ENCODE assay signal across 8 cellular contexts in genomic region chr21:45820171-45821091, GRCh38.
DNase-seq lines count a peak whose midpoint lies in the region; ATAC-seq and TF ChIP-seq lines count a peak whose summit lies in the region.

No MANE protein-coding gene starts in this region.

- no peaks in the 10 kb centered on the region for H3K9me2 ChIP-seq in HCT116 (ENCODE audit: insufficient read depth)

- H3K4me1 ChIP-seq in HCT116 (ENCODE audit: control insufficient read depth in 1 of 2, insufficient read depth in 2 of 2, low read length in 2 of 2) = peaks cover 6 to 18% of the 10 kb centered on the region in 2 experiments; a peak in 3 of 4 replicates
- peaks cover 0 to 23% of the 10 kb centered on the region in 2 donors for H3K4me1 ChIP-seq in left lung

- RAD21 ChIA-PET in HCT116 (lab: Charles Lee; ENCODE audit: low non-redundant PET in 1 of 2, low total read pairs in 2 of 2, uncharacterized antibody in 2 of 2, unreplicated experiment in 2 of 2) = interaction anchor here (0.5 to 1.0 kb wide), 5 partner anchors 35 to 680 kb away, joined by 3 to 4 read pairs (median 3); no protein-coding TSS in a partner anchor

- CTCF ChIA-PET in HCT116 (lab: Charles Lee) = interaction anchor here (0.8 to 5.5 kb wide), 5 partner anchors 13 to 680 kb away, joined by 3 to 39 read pairs (median 3); partner anchors contain the start of gene POFUT2

- intact Hi-C loops in HCT116 (cut with micrococcal nuclease) (loop anchor here (1.0 to 10.0 kb wide), 3 partner anchors 264 to 680 kb away; no protein-coding TSS in a partner anchor), left lung (cut with DNase I) (loop anchor here in 1 of 2 donors (10.0 kb wide), 1 partner anchor 266 kb away; no protein-coding TSS in a partner anchor)

- no peak overlapping the region for H3K9ac ChIP-seq in HCT116 (ENCODE audit: low read length)

- H3K4me3 ChIP-seq in HCT116 (replicated peaks in 1 of 2; ENCODE audit: low read depth in 1 of 2, low read length in 2 of 2) (no peak overlapping the region), left lung (no peak overlapping the region)

- POLR2A ChIA-PET in HCT116 (lab: Charles Lee) = interaction anchor here (1.0 kb wide), 1 partner anchor 265 kb away, joined by 3 read pairs; no protein-coding TSS in a partner anchor

- H3K27ac ChIP-seq in HCT116 (ENCODE audit: low read depth, low read length) (no peak overlapping the region; the same call in 1 of the 2 replicates), left lung (no peak overlapping the region)

- 0 out of 2 replicates have a peak overlapping the region, but pooled peaks have one; percentile 34 for H3K4me2 ChIP-seq in HCT116 (ENCODE audit: low read length)

- H4K20me1 ChIP-seq in HCT116 (ENCODE audit: insufficient read depth) = no peaks in the 10 kb centered on the region

- TF ChIP-seq CTCF in HCT116 (IDR thresholded peaks at IDR 0.05 in 2 of 3, conservative IDR thresholded peaks at IDR 0.05 in 1 of 3; ENCODE audit: borderline replicate concordance in 1 of 3, insufficient read depth in 1 of 3, low read depth in 2 of 3, low read length in 2 of 3) = peak; percentile 82 to 85 (median 84)
- TF ChIP-seq CTCF in left lung (IDR thresholded peaks at IDR 0.05) = peak; percentile 76 to 82

- TF ChIP-seq POLR2A in HCT116 (IDR thresholded peaks at IDR 0.05; ENCODE audit: borderline replicate concordance, extremely low read depth, insufficient read depth, insufficient read length) = no peak

- H3K79me2 ChIP-seq in HCT116 (ENCODE audit: insufficient read depth, low read length) = no peaks in the 10 kb centered on the region

- TF ChIP-seq RAD21 in HCT116 (IDR thresholded peaks at IDR 0.05; ENCODE audit: low read depth) = peak; percentile 90

- no peak overlapping the region for H2AFZ ChIP-seq in HCT116 (ENCODE audit: low read depth, low read length, poor library complexity, severe bottlenecking)

- ATAC-seq in HCT116 (peak; percentile 92), left lung (peak; percentile 95), HG03095 (IDR thresholded peaks at IDR 0.05; ENCODE audit: unreplicated experiment) (no peak)

- DNase-seq in AML-193 (lab: John Stamatoyannopoulos, UW) = peak; percentile 68 to 79
- peak; percentile 75 for DNase-seq in HCT116 (ENCODE audit: low read depth, low spot score)
- DNase-seq in NCI-H526 (lab: John Stamatoyannopoulos, UW) = peak; percentile 55 to 91
- peak; percentile 74 to 81 for DNase-seq in activated CD4-positive, alpha-beta T cell treated with anti-CD3 and anti-CD28 coated beads for 4 hours
- DNase-seq in cerebellum (ENCODE audit: low spot score) = peak; percentile 92
- peak; percentile 80 to 90 for DNase-seq in left lung
- DNase-seq in stimulated activated CD4-positive, alpha-beta T cell treated with anti-CD3 and anti-CD28 coated beads, Interleukin-4, amount 100 ng/mL, for 48 hours (ENCODE audit: low read depth in 2 of 2) = peak; percentile 76 to 81

- H3K36me3 ChIP-seq in HCT116 (ENCODE audit: control insufficient read depth in 1 of 2, insufficient read depth in 2 of 2, low read length in 2 of 2) (no peaks in the 10 kb centered on the region), left lung (no peaks in the 10 kb centered on the region)

- H3K27me3 ChIP-seq in HCT116 (ENCODE audit: insufficient read depth, low read length) (no peaks in the 10 kb centered on the region; the same call in 1 of the 2 replicates), left lung (peaks cover 0 to 9% of the 10 kb centered on the region in 2 donors)

- no TSS peak for BruUV-seq in HCT116 (replicated peaks; lab: Mats Ljungman, UMichigan)

- H3K9me3 ChIP-seq in HCT116 (ENCODE audit: control insufficient read depth in 1 of 2, insufficient read depth in 1 of 2, low read depth in 1 of 2, low read length in 2 of 2) (no peaks in the 10 kb centered on the region), left lung (no peaks in the 10 kb centered on the region)

TF ChIP-seq in HCT116, 20 proteins besides CTCF, POLR2A, EP300 and RAD21:
- TF ChIP-seq ZFX (IDR thresholded peaks at IDR 0.05) (no peak), ELF1 (IDR thresholded peaks at IDR 0.05; ENCODE audit: borderline replicate concordance, low read depth) (no peak), POLR2AphosphoS5 (IDR thresholded peaks at IDR 0.05; ENCODE audit: low read depth, low read length) (no peak), FOSL1 (IDR thresholded peaks at IDR 0.05; ENCODE audit: low read depth) (no peak), CBX3 (IDR thresholded peaks at IDR 0.05; ENCODE audit: low read depth) (no peak)
- TF ChIP-seq, protein P1, sequence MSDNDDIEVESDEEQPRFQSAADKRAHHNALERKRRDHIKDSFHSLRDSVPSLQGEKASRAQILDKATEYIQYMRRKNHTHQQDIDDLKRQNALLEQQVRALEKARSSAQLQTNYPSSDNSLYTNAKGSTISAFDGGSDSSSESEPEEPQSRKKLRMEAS (IDR thresholded peaks at IDR 0.05) = no peak
TF ChIP-seq in HCT116: peak in this region for 0.
